12 cellular contexts compared by ENCODE assay signal in the genomic region with DNA sequence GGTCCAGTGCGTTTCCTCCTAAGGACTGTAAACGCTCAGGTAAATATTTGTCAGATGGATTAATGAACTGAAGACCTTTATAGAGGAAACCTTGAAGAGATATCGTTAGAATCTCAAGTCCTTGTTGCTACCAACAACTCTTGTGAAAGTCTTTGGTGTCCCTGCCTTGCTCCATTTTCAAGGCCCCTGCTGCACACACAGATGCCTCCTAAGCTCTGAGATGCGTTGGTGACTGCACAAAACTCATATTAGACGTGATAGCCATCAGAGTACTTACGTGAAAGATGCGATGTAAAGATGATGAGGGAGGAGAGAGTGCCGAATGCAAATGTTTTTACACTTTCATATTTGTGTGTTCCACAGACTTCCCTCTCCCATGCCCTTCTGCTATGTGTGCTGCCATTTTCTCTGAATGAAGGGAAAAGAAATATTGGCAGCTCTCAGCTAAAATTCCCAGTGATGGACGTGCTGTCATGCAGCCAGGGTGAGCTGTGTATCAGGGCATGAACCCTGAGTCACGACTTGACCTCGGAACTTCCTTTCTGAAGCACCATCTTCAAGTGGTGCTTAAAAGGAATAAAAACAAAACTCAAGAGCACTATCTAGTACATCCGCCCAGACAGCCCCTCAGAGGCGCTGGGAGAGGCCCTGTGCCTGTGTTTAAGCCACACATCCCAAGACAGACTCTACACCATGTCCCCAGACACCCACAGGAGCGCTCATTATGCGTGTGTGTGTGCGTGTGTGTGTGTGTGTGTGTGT.
A peak's percentile ranks its signal among the peaks of the same experiment; 100 is the strongest.
DNase-seq lines count a peak whose midpoint lies in the region; ATAC-seq and TF ChIP-seq lines count a peak whose summit lies in the region.
"Had no signal": no experiment of that assay in that cellular context is flagged by ENCODE, and none has a peak within 500 bp of the region (broad histone marks: within the 10 kb centered on the region; RNA-seq: fewer than 3 reads in every experiment).

No MANE protein-coding gene starts in this region.

- H3K79me2 ChIP-seq in hepatocyte = no peaks in the 10 kb centered on the region

- CTCF ChIA-PET in activated CD4-positive, alpha-beta T cell treated with anti-CD3 and anti-CD28 coated beads for 36 hours (lab: Charles Lee) = interaction anchor here (0.5 to 2.5 kb wide), 8 partner anchors 11 to 951 kb away, joined by 3 to 12 read pairs (median 3); no protein-coding TSS in a partner anchor

- H4K20me1 ChIP-seq in hepatocyte (ENCODE audit: insufficient read depth, poor library complexity, severe bottlenecking) = no peaks in the 10 kb centered on the region

- intact Hi-C loops in activated CD4-positive, alpha-beta T cell treated with anti-CD3 and anti-CD28 coated beads for 36 hours (cut with DNase I, micrococcal nuclease) = no loop called here

- no peak overlapping the region for H2AFZ ChIP-seq in hepatocyte

- peaks cover 9% of the 10 kb centered on the region for H3K36me3 Mint-ChIP-seq in activated CD4-positive, alpha-beta T cell treated with anti-CD3 and anti-CD28 coated beads for 36 hours (ENCODE audit: low read depth)
- H3K36me3 Mint-ChIP-seq in activated naive CD4-positive, alpha-beta T cell treated with anti-CD3 and anti-CD28 coated beads, Interleukin-2, amount 50 U/mL, for 24 hours = no peaks in the 10 kb centered on the region
- H3K36me3 Mint-ChIP-seq in stimulated activated memory B cell treated with anti-CD40 and anti-IgM and Interleukin-4, amounts not matched to agents 10 μg/mL and 1 μg/mL and 100 μg/mL, for 72 hours = no peaks in the 10 kb centered on the region

- no peaks in the 10 kb centered on the region for H3K9me3 ChIP-seq in hepatocyte (ENCODE audit: low read depth)

- ATAC-seq in activated CD4-positive, alpha-beta T cell treated with anti-CD3 and anti-CD28 coated beads for 36 hours = peak; percentile 66
- no peak for ATAC-seq in stimulated activated memory B cell treated with anti-CD40 and anti-IgM and Interleukin-4, amounts not matched to agents 10 μg/mL and 1 μg/mL and 100 μg/mL, for 72 hours

- peaks cover 58% of the 10 kb centered on the region for H3K4me1 Mint-ChIP-seq in activated CD4-positive, alpha-beta T cell treated with anti-CD3 and anti-CD28 coated beads for 36 hours
- H3K4me1 Mint-ChIP-seq in activated naive CD4-positive, alpha-beta T cell treated with anti-CD3 and anti-CD28 coated beads, Interleukin-2, amount 50 U/mL, for 24 hours = peaks cover 46% of the 10 kb centered on the region
- H3K4me1 Mint-ChIP-seq in stimulated activated memory B cell treated with anti-CD40 and anti-IgM and Interleukin-4, amounts not matched to agents 10 μg/mL and 1 μg/mL and 100 μg/mL, for 72 hours = peaks cover 59% of the 10 kb centered on the region

- H3K4me3 Mint-ChIP-seq in activated CD4-positive, alpha-beta T cell treated with anti-CD3 and anti-CD28 coated beads for 36 hours = peak overlapping the region; percentile 36
- H3K4me3 Mint-ChIP-seq in activated naive CD4-positive, alpha-beta T cell treated with anti-CD3 and anti-CD28 coated beads, Interleukin-2, amount 50 U/mL, for 24 hours = no peak overlapping the region
- H3K4me3 Mint-ChIP-seq in stimulated activated memory B cell treated with anti-CD40 and anti-IgM and Interleukin-4, amounts not matched to agents 10 μg/mL and 1 μg/mL and 100 μg/mL, for 72 hours = peak overlapping the region; percentile 50

- no peak overlapping the region for H3K4me2 ChIP-seq in hepatocyte

- H3K27me3 Mint-ChIP-seq in activated CD4-positive, alpha-beta T cell treated with anti-CD3 and anti-CD28 coated beads for 36 hours = no peaks in the 10 kb centered on the region
- H3K27me3 Mint-ChIP-seq in activated naive CD4-positive, alpha-beta T cell treated with anti-CD3 and anti-CD28 coated beads, Interleukin-2, amount 50 U/mL, for 24 hours = no peaks in the 10 kb centered on the region
- H3K27me3 Mint-ChIP-seq in stimulated activated memory B cell treated with anti-CD40 and anti-IgM and Interleukin-4, amounts not matched to agents 10 μg/mL and 1 μg/mL and 100 μg/mL, for 72 hours = no peaks in the 10 kb centered on the region

- H3K9me2 ChIP-seq in hepatocyte (replicated peaks; ENCODE audit: insufficient read depth) = no peaks in the 10 kb centered on the region

- H3K9me3 Mint-ChIP-seq in activated CD4-positive, alpha-beta T cell treated with anti-CD3 and anti-CD28 coated beads for 36 hours (ENCODE audit: low read depth) = no peaks in the 10 kb centered on the region
- no peaks in the 10 kb centered on the region for H3K9me3 Mint-ChIP-seq in activated naive CD4-positive, alpha-beta T cell treated with anti-CD3 and anti-CD28 coated beads, Interleukin-2, amount 50 U/mL, for 24 hours
- H3K9me3 Mint-ChIP-seq in stimulated activated memory B cell treated with anti-CD40 and anti-IgM and Interleukin-4, amounts not matched to agents 10 μg/mL and 1 μg/mL and 100 μg/mL, for 72 hours = no peaks in the 10 kb centered on the region

- peak; percentile 70 for DNase-seq in activated CD4-positive, alpha-beta T cell treated with anti-CD3 and anti-CD28 coated beads for 36 hours
- no peak for DNase-seq in activated CD4-positive, alpha-beta T cell treated with anti-CD3 and anti-CD28 coated beads for 1 hour
- DNase-seq in NOMO-1 treated with dmso at 0.1 percent for 144 hours (lab: John Stamatoyannopoulos, UW; ENCODE audit: unreplicated experiment) = peak; percentile 3
- DNase-seq in germinal center (ENCODE audit: low spot score) = no peak
- no peak for DNase-seq in superior temporal gyrus (ENCODE audit: extremely low spot score)
- DNase-seq in hepatocyte (ENCODE audit: low spot score) = no peak
- DNase-seq: ACHN, foreskin fibroblast, NCI-H2171, Right ventricle myocardium superior had no signal

- H3K4me1 ChIP-seq in hepatocyte (ENCODE audit: insufficient read depth) = peaks cover 34% of the 10 kb centered on the region

- no peak overlapping the region for H3K27ac ChIP-seq in hepatocyte

- POLR2A ChIA-PET in activated CD4-positive, alpha-beta T cell treated with anti-CD3 and anti-CD28 coated beads for 36 hours (lab: Charles Lee) = interaction anchor here (0.5 to 1.2 kb wide), 3 partner anchors 21 to 175 kb away, joined by 3 to 4 read pairs (median 4); no protein-coding TSS in a partner anchor

- H3K27ac Mint-ChIP-seq in activated CD4-positive, alpha-beta T cell treated with anti-CD3 and anti-CD28 coated beads for 36 hours = peak overlapping the region; percentile 75
- peak overlapping the region; percentile 61 for H3K27ac Mint-ChIP-seq in activated naive CD4-positive, alpha-beta T cell treated with anti-CD3 and anti-CD28 coated beads, Interleukin-2, amount 50 U/mL, for 24 hours
- peak overlapping the region; percentile 84 for H3K27ac Mint-ChIP-seq in stimulated activated memory B cell treated with anti-CD40 and anti-IgM and Interleukin-4, amounts not matched to agents 10 μg/mL and 1 μg/mL and 100 μg/mL, for 72 hours

- H3K27me3 ChIP-seq in hepatocyte = peaks cover 22% of the 10 kb centered on the region

- no peak for TF ChIP-seq CTCF in hepatocyte (IDR thresholded peaks at IDR 0.05; ENCODE audit: poor library complexity)

- 79% methylated on average over 16 of the region's 16 CpGs for WGBS in hepatocyte (ENCODE audit: low lambda C conversion rate, missing lambda C conversion rate)

- no peaks in the 10 kb centered on the region for H3K36me3 ChIP-seq in hepatocyte (replicated peaks; ENCODE audit: insufficient read depth, low read depth)

- no peak overlapping the region for H3K4me3 ChIP-seq in hepatocyte

Comparison
In these comparisons a context has a peak if more than half of its experiments do, and no peak if none do; other contexts are left out.
1. DNase-seq: peak in activated CD4-positive, alpha-beta T cell treated with anti-CD3 and anti-CD28 coated beads for 36 hours (single experiment) and NOMO-1 treated with dmso at 0.1 percent for 144 hours (single experiment); none in activated CD4-positive, alpha-beta T cell treated with anti-CD3 and anti-CD28 coated beads for 1 hour (single experiment), germinal center (single experiment), superior temporal gyrus (single experiment) and hepatocyte (single experiment).
2. Peak in every context shown above with its lines, with median percentiles within 50 percentile points of each other: H3K27ac Mint-ChIP-seq.